28 cellular contexts compared by ENCODE assay signal in genomic region chr11:41235670-41236069, GRCh38.
"Had no signal": no experiment of that assay in that cellular context is flagged by ENCODE, and none has a peak within 500 bp of the region (broad histone marks: within the 10 kb centered on the region; RNA-seq: fewer than 3 reads in every experiment).

No MANE protein-coding gene starts in this region.

- H3K27ac ChIP-seq: left lung, lower lobe of right lung, neural progenitor cell, neutrophil, ovary, right atrium auricular region, right lobe of liver, tibial nerve, uterus had no signal

- H3K4me1 Mint-ChIP-seq: immature natural killer cell; naive thymus-derived CD8-positive, alpha-beta T cell; nephron; stimulated activated memory B cell treated with anti-CD40 and anti-IgM and Interleukin-4, amounts not matched to agents 10 μg/mL and 1 μg/mL and 100 μg/mL, for 72 hours; stimulated activated naive CD8-positive, alpha-beta T cell treated with anti-CD3 and anti-CD28 coated beads, Interleukin-15, amount 100 ng/mL, for 72 hours had no signal

- H3K27ac Mint-ChIP-seq: immature natural killer cell; naive thymus-derived CD8-positive, alpha-beta T cell; nephron; neural progenitor cell; progenitor cell of endocrine pancreas; stimulated activated memory B cell treated with anti-CD40 and anti-IgM and Interleukin-4, amounts not matched to agents 10 μg/mL and 1 μg/mL and 100 μg/mL, for 72 hours; stimulated activated naive CD8-positive, alpha-beta T cell treated with anti-CD3 and anti-CD28 coated beads, Interleukin-15, amount 100 ng/mL, for 72 hours; type B pancreatic cell had no signal

- H3K9me3 ChIP-seq: left lung, lower lobe of right lung, neutrophil, ovary, right atrium auricular region, right lobe of liver, tibial nerve, uterus had no signal

- H3K4me3 ChIP-seq: left lung, lower lobe of right lung, neural progenitor cell, ovary, right atrium auricular region, right lobe of liver, smooth muscle cell, tibial nerve, uterus had no signal

- H3K27me3 Mint-ChIP-seq: naive thymus-derived CD8-positive, alpha-beta T cell; progenitor cell of endocrine pancreas; stimulated activated memory B cell treated with anti-CD40 and anti-IgM and Interleukin-4, amounts not matched to agents 10 μg/mL and 1 μg/mL and 100 μg/mL, for 72 hours; stimulated activated naive CD8-positive, alpha-beta T cell treated with anti-CD3 and anti-CD28 coated beads, Interleukin-15, amount 100 ng/mL, for 72 hours had no signal

- H3K27me3 ChIP-seq: left lung, neural progenitor cell, neutrophil, ovary, right atrium auricular region, right lobe of liver, tibial nerve, uterus had no signal

- DNase-seq: hypothalamus; immature natural killer cell; kidney; left colon; left lung; lower lobe of right lung; mammary epithelial cell; mesenchymal stem cell; naive thymus-derived CD8-positive, alpha-beta T cell; ovary; right lobe of liver; stimulated activated CD4-positive, alpha-beta T cell treated with anti-CD3 and anti-CD28 coated beads, Interleukin-1b, Interleukin-23, amount 100 ng/mL, for 48 hours; stimulated activated CD4-positive, alpha-beta T cell treated with anti-CD3 and anti-CD28 coated beads, Interleukin-2, amount 100 ng/mL, for 48 hours; stimulated activated CD4-positive, alpha-beta T cell treated with anti-CD3 and anti-CD28 coated beads, Interleukin-4, amount 100 ng/mL, for 4 hours; stimulated activated CD8-positive, alpha-beta memory T cell treated with anti-CD3 and anti-CD28 coated beads, Interleukin-4, amount 100 ng/mL, for 48 hours; stimulated activated naive CD4-positive, alpha-beta T cell treated with Interleukin-2 at 50 U/mL for 16 hours; stimulated activated naive CD8-positive, alpha-beta T cell treated with anti-CD3 and anti-CD28 coated beads, Interleukin-15, amount 100 ng/mL, for 72 hours; substantia nigra; uterus had no signal

- ATAC-seq: left colon; left lung; lower lobe of right lung; naive thymus-derived CD8-positive, alpha-beta T cell; right lobe of liver; stimulated activated memory B cell treated with anti-CD40 and anti-IgM and Interleukin-4, amounts not matched to agents 10 μg/mL and 1 μg/mL and 100 μg/mL, for 72 hours; stimulated activated naive CD8-positive, alpha-beta T cell treated with anti-CD3 and anti-CD28 coated beads, Interleukin-15, amount 100 ng/mL, for 72 hours had no signal

- H3K36me3 ChIP-seq: left lung, lower lobe of right lung, neural progenitor cell, neutrophil, ovary, right atrium auricular region, right lobe of liver, tibial nerve, uterus had no signal

- H2AFZ ChIP-seq: neural progenitor cell had no signal

- H3K4me2 ChIP-seq: neural progenitor cell, smooth muscle cell had no signal

- H3K4me3 Mint-ChIP-seq: immature natural killer cell; naive thymus-derived CD8-positive, alpha-beta T cell; nephron; neural progenitor cell; stimulated activated memory B cell treated with anti-CD40 and anti-IgM and Interleukin-4, amounts not matched to agents 10 μg/mL and 1 μg/mL and 100 μg/mL, for 72 hours; stimulated activated naive CD8-positive, alpha-beta T cell treated with anti-CD3 and anti-CD28 coated beads, Interleukin-15, amount 100 ng/mL, for 72 hours; type B pancreatic cell had no signal

- H3K9ac ChIP-seq: neural progenitor cell had no signal

- H3K36me3 Mint-ChIP-seq: immature natural killer cell; neural progenitor cell; stimulated activated memory B cell treated with anti-CD40 and anti-IgM and Interleukin-4, amounts not matched to agents 10 μg/mL and 1 μg/mL and 100 μg/mL, for 72 hours; type B pancreatic cell had no signal
